Comparison of ENCODE assay signal across 15 cellular contexts in genomic region chr17:57535652-57536018, GRCh38.
DNase-seq lines count a peak whose midpoint lies in the region; ATAC-seq and TF ChIP-seq lines count a peak whose summit lies in the region.
"Had no signal": no experiment of that assay in that cellular context is flagged by ENCODE, and none has a peak within 500 bp of the region (broad histone marks: within the 10 kb centered on the region; RNA-seq: fewer than 3 reads in every experiment).

No MANE protein-coding gene starts in this region.

- H3K27ac ChIP-seq in HCT116 (ENCODE audit: low read depth, low read length): no peak overlapping the region
- no peak overlapping the region for H3K27ac ChIP-seq in trophoblast cell (ENCODE audit: low read depth, low read length)
- H3K27ac ChIP-seq: cardiac muscle cell, thyroid gland had no signal

- no peaks in the 10 kb centered on the region for H3K9me2 ChIP-seq in HCT116 (ENCODE audit: insufficient read depth)

- H3K9ac ChIP-seq in HCT116 (ENCODE audit: low read length): no peak overlapping the region
- no peak overlapping the region for H3K9ac ChIP-seq in trophoblast cell (ENCODE audit: low read length)

- no peak overlapping the region for H2AK5ac ChIP-seq in trophoblast cell (ENCODE audit: low read length)

- TF ChIP-seq RAD21 in HCT116 (IDR thresholded peaks at IDR 0.05; ENCODE audit: low read depth): no peak

- in situ Hi-C loops in GM13976 (cut with MboI; ENCODE audit: low sequenced_read_pairs, unreplicated experiment): no loop called here

- CTCF ChIA-PET in HCT116 (lab: Charles Lee): no interaction called here

- H3K9me3 ChIP-seq in HCT116 (ENCODE audit: control insufficient read depth in 1 of 2, insufficient read depth in 1 of 2, low read depth in 1 of 2, low read length in 2 of 2): no peaks in the 10 kb centered on the region
- no peaks in the 10 kb centered on the region for H3K9me3 ChIP-seq in trophoblast cell (ENCODE audit: insufficient read depth, low read depth, low read length)
- H3K9me3 ChIP-seq: MG63, thyroid gland had no signal

- no peak overlapping the region for H2BK120ac ChIP-seq in trophoblast cell (ENCODE audit: insufficient read depth, low read length, poor library complexity)

- no peaks in the 10 kb centered on the region for H3K79me2 ChIP-seq in HCT116 (ENCODE audit: insufficient read depth, low read length)
- peaks cover 3% of the 10 kb centered on the region for H3K79me2 ChIP-seq in trophoblast cell (ENCODE audit: control insufficient read depth, insufficient read depth, low read length, poor library complexity)

- no TSS peak for BruUV-seq in HCT116 (replicated peaks; lab: Mats Ljungman, UMichigan)

- no peak overlapping the region for H4K91ac ChIP-seq in trophoblast cell (ENCODE audit: low read depth, low read length)

- peaks cover 4 to 8% of the 10 kb centered on the region in 2 experiments; a peak in 3 of 4 replicates for H3K4me1 ChIP-seq in HCT116 (ENCODE audit: control insufficient read depth in 1 of 2, insufficient read depth in 2 of 2, low read length in 2 of 2)
- peaks cover 46 to 47% of the 10 kb centered on the region in 2 experiments for H3K4me1 ChIP-seq in trophoblast cell (ENCODE audit: control insufficient read depth in 1 of 2, insufficient read depth in 2 of 2, low read length in 2 of 2)

- H3K4me2 ChIP-seq in HCT116 (ENCODE audit: low read length) (no peak overlapping the region), trophoblast cell (ENCODE audit: low read length) (no peak overlapping the region)

- H2AFZ ChIP-seq in HCT116 (ENCODE audit: low read depth, low read length, poor library complexity, severe bottlenecking) (no peak overlapping the region), trophoblast cell (ENCODE audit: insufficient read depth, low read length, poor library complexity) (no peak overlapping the region)

- H4K8ac ChIP-seq in trophoblast cell (ENCODE audit: low read depth, low read length): no peak overlapping the region

- intact Hi-C loops in HCT116 (cut with micrococcal nuclease): no loop called here

- H3K23ac ChIP-seq in trophoblast cell (ENCODE audit: low read length): no peak overlapping the region

- TF ChIP-seq CTCF in HCT116 (IDR thresholded peaks at IDR 0.05 in 2 of 3, conservative IDR thresholded peaks at IDR 0.05 in 1 of 3; ENCODE audit: borderline replicate concordance in 1 of 3, insufficient read depth in 1 of 3, low read depth in 2 of 3, low read length in 2 of 3): no peak
- TF ChIP-seq CTCF in GM13976 (IDR thresholded peaks at IDR 0.05; ENCODE audit: borderline replicate concordance, control extremely low read depth, extremely low read depth, insufficient read depth, missing control alignments): no peak

- no peak overlapping the region for H4K12ac ChIP-seq in trophoblast cell (ENCODE audit: low read depth, low read length)

- no peaks in the 10 kb centered on the region for H4K20me1 ChIP-seq in HCT116 (ENCODE audit: insufficient read depth)

- DNase-seq in HCT116 (ENCODE audit: low read depth, low spot score) (no peak), NCI-H526 treated with DMSO at 0.1 percent for 48 hours (lab: John Stamatoyannopoulos, UW) (peak; percentile 17), left lobe of liver (ENCODE audit: low spot score) (no peak), trophoblast cell (no peak), GM13976 (ENCODE audit: low spot score) (no peak), NCI-H226 (no peak)
- no peak for DNase-seq in activated T-cell treated with anti-CD3 and anti-CD28 coated beads, Interleukin-2, amount 50 U/mL, for 48 hours
- DNase-seq: activated CD4-positive, alpha-beta T cell treated with anti-CD3 and anti-CD28 coated beads, Interleukin-2, amount 50 U/mL, for 1 hour; activated CD8-positive, alpha-beta memory T cell treated with anti-CD3 and anti-CD28 coated beads, Interleukin-2, amount 50 U/mL, for 48 hours; activated gamma-delta T cell; effector CD8-positive, alpha-beta T cell; MG63; stimulated activated CD4-positive, alpha-beta T cell treated with anti-CD3 and anti-CD28 coated beads, Interleukin-15, amount 100 ng/mL, for 24 hours had no signal

- no peak overlapping the region for H3K14ac ChIP-seq in trophoblast cell (ENCODE audit: low read length)

- H3K79me1 ChIP-seq in trophoblast cell (ENCODE audit: low read length): peaks cover 35% of the 10 kb centered on the region

- peak; percentile 17; the same call in 1 of the 2 replicates for ATAC-seq in HCT116
- peak; percentile 54 for ATAC-seq in left lobe of liver

- H3K18ac ChIP-seq in trophoblast cell (ENCODE audit: low read length): peak overlapping the region; percentile 80

- H3K4ac ChIP-seq in trophoblast cell (ENCODE audit: low read depth, low read length): no peak overlapping the region

- WGBS in trophoblast cell (ENCODE audit: extremely low coverage, insufficient coverage, insufficient read length): no CpG with 5 or more reads among the region's 4 CpGs

- H3K27me3 ChIP-seq in HCT116 (ENCODE audit: insufficient read depth, low read length): no peaks in the 10 kb centered on the region
- no peaks in the 10 kb centered on the region for H3K27me3 ChIP-seq in trophoblast cell (ENCODE audit: insufficient read depth, low read length)
- H3K27me3 ChIP-seq: cardiac muscle cell, MG63, thyroid gland had no signal

- H3K4me3 ChIP-seq in HCT116 (replicated peaks in 1 of 2; ENCODE audit: low read depth in 1 of 2, low read length in 2 of 2) (no peak overlapping the region), trophoblast cell (ENCODE audit: low read depth, low read length) (no peak overlapping the region)
- H3K4me3 ChIP-seq: cardiac muscle cell, MG63, thyroid gland had no signal

- POLR2A ChIA-PET in HCT116 (lab: Charles Lee): no interaction called here

- TF ChIP-seq POLR2A in HCT116 (IDR thresholded peaks at IDR 0.05; ENCODE audit: borderline replicate concordance, extremely low read depth, insufficient read depth, insufficient read length): no peak

- no peaks in the 10 kb centered on the region for H3K36me3 ChIP-seq in HCT116 (ENCODE audit: control insufficient read depth in 1 of 2, insufficient read depth in 2 of 2, low read length in 2 of 2)
- H3K36me3 ChIP-seq in trophoblast cell (ENCODE audit: control insufficient read depth in 1 of 2, insufficient read depth in 2 of 2, low read length in 2 of 2): peaks cover 3 to 4% of the 10 kb centered on the region in 2 experiments
- H3K36me3 ChIP-seq: cardiac muscle cell, MG63, thyroid gland had no signal

- RAD21 ChIA-PET in HCT116 (lab: Charles Lee; ENCODE audit: low non-redundant PET in 1 of 2, low total read pairs in 2 of 2, uncharacterized antibody in 2 of 2, unreplicated experiment in 2 of 2): no interaction called here

- H2BK12ac ChIP-seq in trophoblast cell (ENCODE audit: low read length): peak overlapping the region; percentile 27

- H2BK5ac ChIP-seq in trophoblast cell (ENCODE audit: low read depth, low read length, poor library complexity): no peak overlapping the region

TF ChIP-seq in HCT116, 20 proteins besides CTCF, POLR2A, EP300 and RAD21:
- TF ChIP-seq TCF7L2 (IDR thresholded peaks at IDR 0.05; ENCODE audit: borderline replicate concordance, extremely low read depth, insufficient read depth, insufficient read length) (no peak), JUND (IDR thresholded peaks at IDR 0.05) (no peak), EGR1 (IDR thresholded peaks at IDR 0.05; ENCODE audit: low read depth) (no peak), CEBPB (IDR thresholded peaks at IDR 0.05; ENCODE audit: low read depth) (no peak), ZFX (IDR thresholded peaks at IDR 0.05) (no peak), EZH2phosphoT487 (IDR thresholded peaks at IDR 0.05; ENCODE audit: borderline replicate concordance) (no peak), YY1 (IDR thresholded peaks at IDR 0.05; ENCODE audit: extremely low read depth, insufficient replicate concordance, low read depth, low read length) (no peak), ELF1 (IDR thresholded peaks at IDR 0.05; ENCODE audit: borderline replicate concordance, low read depth) (no peak), ATF3 (IDR thresholded peaks at IDR 0.05) (no peak), REST (IDR thresholded peaks at IDR 0.05; ENCODE audit: low read depth) (no peak), ZNF274 (IDR thresholded peaks at IDR 0.05; ENCODE audit: low read depth, low read length) (no peak), SIN3A (IDR thresholded peaks at IDR 0.05; ENCODE audit: low read depth) (no peak), CBX3 (IDR thresholded peaks at IDR 0.05; ENCODE audit: low read depth) (no peak)
